ENCODE assay signal across 29 cellular contexts in the genomic region with DNA sequence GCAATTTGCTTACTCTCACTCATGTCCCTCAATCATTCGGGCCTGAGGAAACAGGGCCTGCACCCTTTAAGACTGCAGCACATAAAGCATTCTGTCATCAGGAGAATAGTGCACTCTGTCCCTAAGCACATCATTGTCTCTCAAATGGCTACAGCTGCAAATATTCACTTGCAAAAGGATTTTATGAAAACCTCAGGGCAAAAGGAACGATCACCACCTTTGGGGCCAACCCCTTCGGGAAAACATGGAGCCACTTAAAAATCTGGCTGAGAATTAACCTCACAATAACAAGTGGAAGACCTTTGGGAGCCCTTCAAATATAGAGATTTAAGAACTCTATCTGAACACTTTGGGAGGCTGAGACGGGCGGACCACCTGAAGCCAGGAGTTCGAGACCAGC.
"Had no signal": no experiment of that assay in that cellular context is flagged by ENCODE, and none has a peak within 500 bp of the region (broad histone marks: within the 10 kb centered on the region; RNA-seq: fewer than 3 reads in every experiment).

No MANE protein-coding gene starts in this region.

- H3K27ac ChIP-seq: adrenal gland, body of pancreas, epithelial cell of prostate, esophagus squamous epithelium, heart right ventricle, left lung, lower lobe of right lung, ovary, right lobe of liver, skin epidermis, tibial artery, upper lobe of right lung had no signal

- H3K27ac Mint-ChIP-seq: activated CD8-positive, alpha-beta T cell treated with anti-CD3 and anti-CD28 coated beads for 36 hours; activated naive CD4-positive, alpha-beta T cell treated with anti-CD3 and anti-CD28 coated beads, Interleukin-2, amount 50 U/mL, for 72 hours; activated T-helper 2 cell treated with anti-CD3 and anti-CD28 coated beads, Interferon-gamma antibody, Interleukin-2, Interleukin-4, amounts not matched to agents 10 μg/mL and 5 μg/mL and 100 μg/mL, durations not matched to agents 14 hours and 24 hours and 36 hours; dendritic cell treated with granulocyte-macrophage colony-stimulating factor and Interleukin-4, amounts not matched to agents 40 ng/mL and 50 ng/mL, for 4 days; nephron progenitor cell; stimulated activated naive CD8-positive, alpha-beta T cell treated with anti-CD3 and anti-CD28 coated beads, Interleukin-15, Interleukin-2, amounts not matched to agents 100 ng/mL and 50 ng/mL, for 24 hours had no signal

- H3K9me3 Mint-ChIP-seq: activated B cell treated with CpG ODN at 0.5 μM for 24 hours; activated naive CD4-positive, alpha-beta T cell treated with anti-CD3 and anti-CD28 coated beads, Interleukin-2, amount 50 U/mL, for 72 hours; activated T-cell treated with anti-CD3 and anti-CD28 coated beads, Interleukin-2, amount 50 U/mL, for 4 hours; activated T-helper 2 cell treated with anti-CD3 and anti-CD28 coated beads, Interferon-gamma antibody, Interleukin-2, Interleukin-4, amounts not matched to agents 10 μg/mL and 5 μg/mL and 100 μg/mL, durations not matched to agents 14 hours and 24 hours and 36 hours; dendritic cell treated with granulocyte-macrophage colony-stimulating factor and Interleukin-4, amounts not matched to agents 40 ng/mL and 50 ng/mL, for 4 days; nephron progenitor cell; stimulated activated naive CD8-positive, alpha-beta T cell treated with anti-CD3 and anti-CD28 coated beads, Interleukin-15, Interleukin-2, amounts not matched to agents 100 ng/mL and 50 ng/mL, for 24 hours had no signal

- H3K27me3 Mint-ChIP-seq: activated B cell treated with CpG ODN at 0.5 μM for 24 hours; activated CD8-positive, alpha-beta T cell treated with anti-CD3 and anti-CD28 coated beads for 36 hours; dendritic cell treated with granulocyte-macrophage colony-stimulating factor and Interleukin-4, amounts not matched to agents 40 ng/mL and 50 ng/mL, for 4 days; progenitor cell of endocrine pancreas; stimulated activated naive CD8-positive, alpha-beta T cell treated with anti-CD3 and anti-CD28 coated beads, Interleukin-15, Interleukin-2, amounts not matched to agents 100 ng/mL and 50 ng/mL, for 24 hours had no signal

- ATAC-seq: activated CD8-positive, alpha-beta T cell treated with anti-CD3 and anti-CD28 coated beads for 36 hours; activated naive CD4-positive, alpha-beta T cell treated with anti-CD3 and anti-CD28 coated beads, Interleukin-2, amount 50 U/mL, for 72 hours; activated T-cell treated with anti-CD3 and anti-CD28 coated beads, Interleukin-2, amount 50 U/mL, for 4 hours; body of pancreas; upper lobe of right lung had no signal

- DNase-seq: activated B cell treated with CpG ODN at 0.5 μM for 24 hours; activated CD4-positive, alpha-beta T cell treated with anti-CD3 and anti-CD28 coated beads, Interleukin-2, amount 50 U/mL, for 1 hour; activated CD8-positive, alpha-beta T cell treated with anti-CD3 and anti-CD28 coated beads for 36 hours; activated naive CD4-positive, alpha-beta T cell; activated T-cell treated with anti-CD3 and anti-CD28 coated beads, Interleukin-2, amount 50 U/mL, for 4 hours; adrenal gland; aorta; body of pancreas; effector CD4-positive, alpha-beta T cell; esophagus squamous epithelium; foreskin melanocyte; heart right ventricle; left lung; lower lobe of right lung; nephron progenitor cell; ovary; right lobe of liver; stimulated activated CD4-positive, alpha-beta T cell treated with anti-CD3 and anti-CD28 coated beads, Interleukin-12 subunit alpha, Interleukin-12 subunit beta, amount 100 ng/mL, for 4 hours; stimulated activated CD4-positive, alpha-beta T cell treated with anti-CD3 and anti-CD28 coated beads, Interleukin-4, amount 100 ng/mL, for 1 hour; T-helper 2 cell; tibial artery; upper lobe of right lung had no signal

- H3K4me3 Mint-ChIP-seq: activated B cell treated with CpG ODN at 0.5 μM for 24 hours; activated CD8-positive, alpha-beta T cell treated with anti-CD3 and anti-CD28 coated beads for 36 hours; activated T-cell treated with anti-CD3 and anti-CD28 coated beads, Interleukin-2, amount 50 U/mL, for 4 hours; dendritic cell treated with granulocyte-macrophage colony-stimulating factor and Interleukin-4, amounts not matched to agents 40 ng/mL and 50 ng/mL, for 4 days; nephron progenitor cell; stimulated activated naive CD8-positive, alpha-beta T cell treated with anti-CD3 and anti-CD28 coated beads, Interleukin-15, Interleukin-2, amounts not matched to agents 100 ng/mL and 50 ng/mL, for 24 hours had no signal
